In the genomic region with DNA sequence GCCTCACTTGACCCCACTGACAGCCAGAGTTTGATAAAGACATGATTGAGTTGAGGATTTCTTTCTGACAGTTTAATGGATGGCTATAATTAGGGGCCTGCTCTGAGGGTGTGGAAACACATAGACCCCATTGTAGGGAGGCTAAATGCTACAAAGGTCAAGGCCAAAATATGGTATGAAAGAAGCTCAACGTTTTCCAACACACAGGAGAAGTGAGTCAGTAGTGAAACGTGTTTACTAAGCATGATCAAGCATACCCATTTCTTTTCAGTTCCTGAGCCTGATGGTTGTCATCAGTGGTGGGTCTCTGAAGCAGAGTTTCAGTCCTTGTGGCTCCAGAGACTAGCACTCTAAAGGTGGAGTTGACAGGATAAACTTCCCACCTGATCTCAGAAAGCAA, we compare ENCODE assay signal across 25 cellular contexts.
A peak's percentile ranks its signal among the peaks of the same experiment; 100 is the strongest.
DNase-seq lines count a peak whose midpoint lies in the region; ATAC-seq and TF ChIP-seq lines count a peak whose summit lies in the region.
"Had no signal": no experiment of that assay in that cellular context is flagged by ENCODE, and none has a peak within 500 bp of the region (broad histone marks: within the 10 kb centered on the region; RNA-seq: fewer than 3 reads in every experiment).

No MANE protein-coding gene starts in this region.

- no peak overlapping the region for H3K9ac ChIP-seq in KMS-11

- H3K4me1 ChIP-seq in KMS-11 (ENCODE audit: low read depth, poor library complexity, severe bottlenecking) (peaks cover 46% of the 10 kb centered on the region), SJSA1 (replicated peaks) (peaks cover 17% of the 10 kb centered on the region)
- H3K4me1 ChIP-seq: heart left ventricle, left ventricle myocardium inferior had no signal

- H2AFZ ChIP-seq in KMS-11 (ENCODE audit: low read depth): peak overlapping the region; percentile 14; the same call in 1 of the 2 replicates

- no peak for TF ChIP-seq CTCF in KMS-11 (conservative IDR thresholded peaks at IDR 0.05; ENCODE audit: low read depth, low read length)

- intact Hi-C loops in activated CD4-positive, alpha-beta memory T cell treated with anti-CD3 and anti-CD28 coated beads for 36 hours (cut with micrococcal nuclease): no loop called here

- POLR2A ChIA-PET in activated CD4-positive, alpha-beta memory T cell treated with anti-CD3 and anti-CD28 coated beads for 36 hours (lab: Charles Lee): no interaction called here

- DNase-seq in COLO829 (ENCODE audit: low spot score) (peak; percentile 78), SJSA1 (ENCODE audit: low read depth in 1 of 2, low spot score in 2 of 2) (no peak), foreskin melanocyte (peak; percentile 13)
- no peak for DNase-seq in activated CD4-positive, alpha-beta memory T cell treated with anti-CD3 and anti-CD28 coated beads for 36 hours
- DNase-seq: effector memory CD4-positive, alpha-beta T cell; GF-D8; heart left ventricle; left ventricle myocardium inferior; NCI-H1417; NCI-H526 treated with DMSO at 0.1 percent for 48 hours; nephron progenitor cell; stimulated activated CD4-positive, alpha-beta T cell treated with anti-CD3 and anti-CD28 coated beads, Interleukin-2, amount 100 ng/mL, for 48 hours; stimulated activated naive CD8-positive, alpha-beta T cell treated with anti-CD3 and anti-CD28 coated beads, Interleukin-15, Interleukin-2, amounts not matched to agents 100 U/mL and 50 U/mL, for 24 hours; T1000; tibial artery had no signal

- no peaks in the 10 kb centered on the region for H3K9me3 ChIP-seq in SJSA1 (replicated peaks)
- H3K9me3 ChIP-seq: ascending aorta, tibial artery had no signal

- CTCF ChIA-PET in activated CD4-positive, alpha-beta memory T cell treated with anti-CD3 and anti-CD28 coated beads for 36 hours (lab: Charles Lee): interaction anchor here (0.6 kb wide), 1 partner anchor 16 kb away, joined by 4 read pairs; no protein-coding TSS in a partner anchor

- H3K4me2 ChIP-seq in KMS-11: peak overlapping the region; percentile 94

- peak overlapping the region; percentile 59 for H3K27ac ChIP-seq in KMS-11
- peak overlapping the region; percentile 55; the same call in 1 of the 2 replicates for H3K27ac ChIP-seq in SJSA1
- H3K27ac ChIP-seq: ascending aorta, C4-2B, heart left ventricle, left ventricle myocardium inferior, tibial artery had no signal

- H3K27me3 ChIP-seq in KMS-11 (ENCODE audit: insufficient read depth, low read depth) (no peaks in the 10 kb centered on the region), SJSA1 (replicated peaks) (no peaks in the 10 kb centered on the region)
- H3K27me3 ChIP-seq: ascending aorta, heart left ventricle, tibial artery had no signal

- ATAC-seq in GM21737 (IDR thresholded peaks at IDR 0.05; ENCODE audit: unreplicated experiment) (no peak), HG02870 (IDR thresholded peaks at IDR 0.05; ENCODE audit: unreplicated experiment) (no peak), GM19324 (IDR thresholded peaks at IDR 0.05; ENCODE audit: low FRiP score, unreplicated experiment) (no peak)
- ATAC-seq: activated CD4-positive, CD25-positive, alpha-beta regulatory T cell treated with anti-CD3 and anti-CD28 coated beads, Interleukin-2, amount 50 U/mL, for 24 hours; activated naive CD4-positive, alpha-beta T cell treated with anti-CD3 and anti-CD28 coated beads, Interleukin-2, amount 50 U/mL, for 72 hours; GM12878; heart left ventricle; stimulated activated naive CD8-positive, alpha-beta T cell treated with anti-CD3 and anti-CD28 coated beads, Interleukin-15, Interleukin-2, amounts not matched to agents 100 U/mL and 50 U/mL, for 24 hours had no signal

- no peaks in the 10 kb centered on the region for H3K9me3 Mint-ChIP-seq in activated CD4-positive, alpha-beta memory T cell treated with anti-CD3 and anti-CD28 coated beads for 36 hours
- H3K9me3 Mint-ChIP-seq: activated naive CD4-positive, alpha-beta T cell treated with anti-CD3 and anti-CD28 coated beads, Interleukin-2, amount 50 U/mL, for 72 hours had no signal

- no peak overlapping the region for H3K27ac Mint-ChIP-seq in activated CD4-positive, alpha-beta memory T cell treated with anti-CD3 and anti-CD28 coated beads for 36 hours
- H3K27ac Mint-ChIP-seq: activated naive CD4-positive, alpha-beta T cell treated with anti-CD3 and anti-CD28 coated beads, Interleukin-2, amount 50 U/mL, for 72 hours; nephron progenitor cell had no signal

- peaks cover 8% of the 10 kb centered on the region for H3K27me3 Mint-ChIP-seq in activated CD4-positive, alpha-beta memory T cell treated with anti-CD3 and anti-CD28 coated beads for 36 hours

- H3K4me3 Mint-ChIP-seq in activated CD4-positive, alpha-beta memory T cell treated with anti-CD3 and anti-CD28 coated beads for 36 hours: no peak overlapping the region
- H3K4me3 Mint-ChIP-seq: nephron progenitor cell had no signal

- H3K4me3 ChIP-seq in KMS-11 (IDR thresholded peaks at IDR 0.05; ENCODE audit: insufficient read depth, low read depth, low read length): no peak overlapping the region
- no peak overlapping the region for H3K4me3 ChIP-seq in SJSA1
- H3K4me3 ChIP-seq: ascending aorta, GM12878, heart left ventricle, left ventricle myocardium inferior, skin epidermis, tibial artery had no signal

- H3K79me2 ChIP-seq in KMS-11 (ENCODE audit: insufficient read depth, low read depth): no peaks in the 10 kb centered on the region

- H3K36me3 ChIP-seq in KMS-11 (ENCODE audit: insufficient read depth) (no peaks in the 10 kb centered on the region), SJSA1 (no peaks in the 10 kb centered on the region)
- H3K36me3 ChIP-seq: ascending aorta, heart left ventricle, left ventricle myocardium inferior, tibial artery had no signal

- no peaks in the 10 kb centered on the region for H4K20me1 ChIP-seq in KMS-11 (ENCODE audit: insufficient read depth)

- no peaks in the 10 kb centered on the region for H3K4me1 Mint-ChIP-seq in activated CD4-positive, alpha-beta memory T cell treated with anti-CD3 and anti-CD28 coated beads for 36 hours (ENCODE audit: low read depth)

- H3K36me3 Mint-ChIP-seq in activated CD4-positive, alpha-beta memory T cell treated with anti-CD3 and anti-CD28 coated beads for 36 hours: no peaks in the 10 kb centered on the region
- H3K36me3 Mint-ChIP-seq: activated naive CD4-positive, alpha-beta T cell treated with anti-CD3 and anti-CD28 coated beads, Interleukin-2, amount 50 U/mL, for 72 hours had no signal

Comparison
In these comparisons a context has a peak if more than half of its experiments do, and no peak if none do; other contexts are left out.
1. DNase-seq: peak in COLO829 (single experiment) and foreskin melanocyte (single experiment); none in SJSA1 (0 of 2) and activated CD4-positive, alpha-beta memory T cell treated with anti-CD3 and anti-CD28 coated beads for 36 hours (single experiment).